In the genomic region with DNA sequence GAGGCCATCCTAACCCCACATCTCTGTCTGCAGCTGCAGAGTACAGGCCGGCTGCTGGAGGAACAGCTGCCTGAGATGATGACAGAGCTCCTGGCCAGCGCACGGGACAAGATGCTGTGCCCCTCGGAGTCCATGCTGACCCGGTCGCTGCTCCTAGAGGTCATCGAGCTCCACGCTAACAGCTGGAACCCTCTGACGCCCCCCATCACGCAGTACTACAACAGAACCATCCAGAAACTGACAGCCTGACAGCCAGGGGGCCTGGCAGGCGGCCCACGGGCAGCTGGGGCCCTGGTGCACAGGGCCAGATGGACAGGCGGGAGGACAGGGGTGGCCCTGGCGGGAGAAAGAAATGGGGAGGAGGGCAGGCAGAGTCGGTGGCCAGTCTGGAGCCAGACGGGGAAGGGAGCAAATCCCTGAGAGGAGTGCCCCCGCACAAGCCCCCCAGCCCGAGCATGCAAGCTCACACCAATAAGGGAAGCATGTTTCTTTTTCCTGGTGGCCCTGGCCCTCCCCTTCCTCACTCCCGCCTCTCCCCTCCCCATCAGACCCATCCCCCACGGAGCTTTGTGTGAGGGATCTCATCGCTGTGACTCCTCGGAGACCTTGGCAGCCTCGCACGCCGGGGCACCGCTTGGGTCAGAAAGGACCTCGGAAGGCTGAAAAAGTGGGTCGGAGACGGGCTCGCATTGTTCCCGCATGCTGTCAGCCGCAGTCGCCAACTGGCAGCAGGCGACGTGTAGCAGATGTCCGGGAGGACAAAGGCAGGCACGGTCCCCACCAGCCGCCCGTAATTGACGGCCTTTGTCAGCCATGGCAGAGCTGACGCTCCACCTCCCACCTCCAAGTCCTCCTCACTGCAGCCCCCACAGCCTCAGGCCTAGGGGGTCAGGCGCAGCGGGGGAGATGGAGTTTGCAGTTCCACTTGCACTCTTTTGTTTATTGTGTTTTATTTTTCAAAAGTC, we compare ENCODE assay signal across 9 cellular contexts.
DNase-seq lines count a peak whose midpoint lies in the region; ATAC-seq and TF ChIP-seq lines count a peak whose summit lies in the region.
"Had no signal": no experiment of that assay in that cellular context is flagged by ENCODE, and none has a peak within 500 bp of the region (broad histone marks: within the 10 kb centered on the region; RNA-seq: fewer than 3 reads in every experiment).

No MANE protein-coding gene starts in this region.

- H3K27ac Mint-ChIP-seq in osteocyte (ENCODE audit: unreplicated experiment), result peak overlapping the region; percentile 84

- peaks cover 3% of the 10 kb centered on the region; the same call in 1 of the 2 replicates for H3K36me3 ChIP-seq in HUES48 (ENCODE audit: control insufficient read depth, insufficient read depth, low read length)
- peaks cover 24% of the 10 kb centered on the region for H3K36me3 ChIP-seq in WERI-Rb-1

- H3K9me3 ChIP-seq in HUES48 (ENCODE audit: control insufficient read depth, insufficient read depth, low read length) (no peaks in the 10 kb centered on the region), WERI-Rb-1 (ENCODE audit: severe bottlenecking) (peaks cover 6% of the 10 kb centered on the region)
- H3K9me3 ChIP-seq: esophagus muscularis mucosa had no signal

- H3K9ac ChIP-seq in HUES48 (ENCODE audit: low read depth, low read length), result no peak overlapping the region

- peak; percentile 34 for ATAC-seq in left ventricle myocardium superior
- no peak for ATAC-seq in GM21528 (IDR thresholded peaks at IDR 0.05; ENCODE audit: low FRiP score, unreplicated experiment)
- ATAC-seq in HG03175 (IDR thresholded peaks at IDR 0.05; ENCODE audit: unreplicated experiment), result no peak

- no peak overlapping the region for H3K4me3 Mint-ChIP-seq in osteocyte (ENCODE audit: unreplicated experiment)

- no peak for TF ChIP-seq CTCF in WERI-Rb-1 (IDR thresholded peaks at IDR 0.05; ENCODE audit: low read depth, low read length)
- no peak for TF ChIP-seq CTCF in osteocyte (IDR thresholded peaks at IDR 0.05)

- intact Hi-C loops in left ventricle myocardium superior (cut with micrococcal nuclease), result no loop called here

- H3K27me3 ChIP-seq in HUES48 (ENCODE audit: control insufficient read depth, insufficient read depth, low read length) (no peaks in the 10 kb centered on the region; the same call in 1 of the 2 replicates), WERI-Rb-1 (ENCODE audit: insufficient read depth, low read depth, severe bottlenecking) (no peaks in the 10 kb centered on the region)
- H3K27me3 ChIP-seq: esophagus muscularis mucosa had no signal

- peaks cover 48% of the 10 kb centered on the region for H3K36me3 Mint-ChIP-seq in osteocyte (ENCODE audit: unreplicated experiment)

- H3K27ac ChIP-seq in HUES48 (ENCODE audit: low read depth, low read length), result peak overlapping the region; percentile 70
- peak overlapping the region; percentile 98 for H3K27ac ChIP-seq in WERI-Rb-1
- H3K27ac ChIP-seq: esophagus muscularis mucosa had no signal

- H3K4me1 ChIP-seq in HUES48 (ENCODE audit: control insufficient read depth, insufficient read depth, low read length), result peaks cover 20% of the 10 kb centered on the region

- no peaks in the 10 kb centered on the region for H3K9me3 Mint-ChIP-seq in osteocyte (ENCODE audit: unreplicated experiment)

- DNase-seq in WERI-Rb-1, result peak; percentile 94
- peak; percentile 51 for DNase-seq in left ventricle myocardium superior
- DNase-seq in osteocyte (ENCODE audit: extremely low spot score, unreplicated experiment), result no peak
- no peak for DNase-seq in NCI-H187 treated with DMSO at 0.1 percent for 48 hours (lab: John Stamatoyannopoulos, UW)
- no peak for DNase-seq in COLO829 (ENCODE audit: low spot score)

- H3K4me3 ChIP-seq in HUES48 (ENCODE audit: low read depth, low read length) (peak overlapping the region; percentile 12; the same call in 1 of the 2 replicates), WERI-Rb-1 (ENCODE audit: low read depth, low read length) (peak overlapping the region; percentile 34)
- H3K4me3 ChIP-seq: esophagus muscularis mucosa had no signal

- peaks cover 72% of the 10 kb centered on the region for H3K4me1 Mint-ChIP-seq in osteocyte (ENCODE audit: unreplicated experiment)

- no peaks in the 10 kb centered on the region for H3K27me3 Mint-ChIP-seq in osteocyte (ENCODE audit: unreplicated experiment)

Comparison
In these comparisons a context has a peak if more than half of its experiments do, and no peak if none do; other contexts are left out.
1. DNase-seq: peak in WERI-Rb-1 (single experiment) and left ventricle myocardium superior (single experiment); none in osteocyte (single experiment), NCI-H187 treated with DMSO at 0.1 percent for 48 hours (single experiment) and COLO829 (single experiment).